Comparison of ENCODE assay signal across 18 cellular contexts in genomic region chr6:24865161-24865560, GRCh38.
DNase-seq lines count a peak whose midpoint lies in the region; ATAC-seq and TF ChIP-seq lines count a peak whose summit lies in the region.
"Had no signal": no experiment of that assay in that cellular context is flagged by ENCODE, and none has a peak within 500 bp of the region (broad histone marks: within the 10 kb centered on the region; RNA-seq: fewer than 3 reads in every experiment).

No MANE protein-coding gene starts in this region.

- peaks cover 91% of the 10 kb centered on the region for H3K4me1 ChIP-seq in CD8-positive, alpha-beta memory T cell (ENCODE audit: insufficient read depth, low read length)
- H3K4me1 ChIP-seq: adrenal gland, SJSA1 had no signal

- no peaks in the 10 kb centered on the region for H3K9me3 ChIP-seq in CD8-positive, alpha-beta memory T cell (ENCODE audit: low read length)
- no peaks in the 10 kb centered on the region for H3K9me3 ChIP-seq in SU-DHL-6 (ENCODE audit: insufficient read depth, low read length)
- H3K9me3 ChIP-seq: adrenal gland, SJSA1 had no signal

- peak overlapping the region; percentile 66 to 89 (median 78) for H3K27ac Mint-ChIP-seq in CD8-positive, alpha-beta memory T cell
- H3K27ac Mint-ChIP-seq: activated CD8-positive, alpha-beta memory T cell treated with anti-CD3 and anti-CD28 coated beads, Interleukin-2, amount 10 ng/mL, durations not matched to agents 7 days and 5 days had no signal

- H3K9me2 ChIP-seq in SU-DHL-6 (replicated peaks; ENCODE audit: insufficient read depth, low read length), result no peaks in the 10 kb centered on the region

- POLR2A ChIA-PET in CD8-positive, alpha-beta memory T cell (lab: Charles Lee), result no interaction called here

- H3K27ac ChIP-seq in CD8-positive, alpha-beta memory T cell (ENCODE audit: low read depth, low read length), result no peak overlapping the region
- H3K27ac ChIP-seq in SU-DHL-6 (ENCODE audit: low read depth, low read length), result peak overlapping the region; percentile 93
- H3K27ac ChIP-seq: adrenal gland, SJSA1 had no signal

- TF ChIP-seq CTCF in SU-DHL-6 (IDR thresholded peaks at IDR 0.05; ENCODE audit: insufficient read depth, low read length, poor library complexity, severe bottlenecking), result no peak

- peak; percentile 14 for DNase-seq in NCI-H2107 treated with DMSO at 0.1 percent for 48 hours (lab: John Stamatoyannopoulos, UW; ENCODE audit: unreplicated experiment)
- DNase-seq in NCI-H2107 (lab: John Stamatoyannopoulos, UW), result no peak
- DNase-seq in CD8-positive, alpha-beta memory T cell, result no peak
- peak; percentile 16 for DNase-seq in mucosa of gallbladder (ENCODE audit: low spot score)
- DNase-seq in activated CD4-positive, CD25-positive, alpha-beta regulatory T cell treated with anti-CD3 and anti-CD28 coated beads, Interleukin-2, amount 50 U/mL, for 72 hours, result no peak
- no peak for DNase-seq in KBM-7
- DNase-seq: activated CD8-positive, alpha-beta memory T cell treated with anti-CD3 and anti-CD28 coated beads, Interleukin-2, amount 10 ng/mL, durations not matched to agents 7 days and 5 days; adrenal gland; caudate nucleus; effector CD8-positive, alpha-beta T cell; H9; hippocampal formation; kidney glomerular epithelial cell; stimulated activated CD4-positive, alpha-beta T cell treated with anti-CD3 and anti-CD28 coated beads, Interleukin-4, amount 100 ng/mL, for 24 hours had no signal

- no peaks in the 10 kb centered on the region for H3K27me3 ChIP-seq in CD8-positive, alpha-beta memory T cell (ENCODE audit: insufficient read depth, low read length, poor library complexity, severe bottlenecking)
- H3K27me3 ChIP-seq in SU-DHL-6 (ENCODE audit: low read length), result no peaks in the 10 kb centered on the region
- H3K27me3 ChIP-seq: adrenal gland, SJSA1 had no signal

- peak overlapping the region in 1 of 7 donors; percentile 74 for H3K4me3 Mint-ChIP-seq in CD8-positive, alpha-beta memory T cell
- H3K4me3 Mint-ChIP-seq: activated CD8-positive, alpha-beta memory T cell treated with anti-CD3 and anti-CD28 coated beads, Interleukin-2, amount 10 ng/mL, durations not matched to agents 7 days and 5 days; H9; type B pancreatic cell had no signal

- no peaks in the 10 kb centered on the region for H3K9me3 Mint-ChIP-seq in CD8-positive, alpha-beta memory T cell
- H3K9me3 Mint-ChIP-seq: H9, type B pancreatic cell had no signal

- in situ Hi-C loops in KBM-7 (cut with MboI; ENCODE audit: low pct_unique_long_range_greater_than_20kb, low sequenced_read_pairs), result no loop called here

- no peak overlapping the region for H3K4me2 ChIP-seq in SU-DHL-6 (ENCODE audit: low read depth, low read length, poor library complexity, severe bottlenecking)

- no peak overlapping the region for H3K4me3 ChIP-seq in CD8-positive, alpha-beta memory T cell (ENCODE audit: low read length)
- no peak overlapping the region for H3K4me3 ChIP-seq in SU-DHL-6 (ENCODE audit: insufficient read depth, low read length, poor library complexity, severe bottlenecking)
- H3K4me3 ChIP-seq: adrenal gland, SJSA1 had no signal

- peaks cover 15 to 95% (median 44%) of the 10 kb centered on the region in 3 donors for H3K36me3 Mint-ChIP-seq in CD8-positive, alpha-beta memory T cell
- H3K36me3 Mint-ChIP-seq: type B pancreatic cell had no signal

- ATAC-seq in GM21717 (IDR thresholded peaks at IDR 0.05; ENCODE audit: unreplicated experiment), result no peak
- ATAC-seq: activated CD8-positive, alpha-beta memory T cell treated with anti-CD3 and anti-CD28 coated beads, Interleukin-2, amount 10 ng/mL, durations not matched to agents 7 days and 5 days had no signal

- no peak overlapping the region for H2AFZ ChIP-seq in SU-DHL-6 (ENCODE audit: low read depth, low read length, severe bottlenecking)

- peaks cover 74 to 87% (median 80%) of the 10 kb centered on the region in 3 donors for H3K4me1 Mint-ChIP-seq in CD8-positive, alpha-beta memory T cell

- H4K20me1 ChIP-seq in SU-DHL-6 (ENCODE audit: low read depth, low read length), result no peaks in the 10 kb centered on the region

- no peaks in the 10 kb centered on the region for H3K27me3 Mint-ChIP-seq in CD8-positive, alpha-beta memory T cell
- H3K27me3 Mint-ChIP-seq: activated CD8-positive, alpha-beta memory T cell treated with anti-CD3 and anti-CD28 coated beads, Interleukin-2, amount 10 ng/mL, durations not matched to agents 7 days and 5 days; type B pancreatic cell had no signal

- CTCF ChIA-PET in CD8-positive, alpha-beta memory T cell (lab: Charles Lee), result interaction anchor here (0.7 to 3.8 kb wide), 5 partner anchors 9 to 152 kb away, joined by 3 to 13 read pairs (median 7); no protein-coding TSS in a partner anchor

- peaks cover 90% of the 10 kb centered on the region for H3F3A ChIP-seq in SU-DHL-6 (ENCODE audit: insufficient read depth)

- H3K79me2 ChIP-seq in SU-DHL-6 (ENCODE audit: insufficient read depth, low read length), result no peaks in the 10 kb centered on the region; the same call in 1 of the 2 replicates

- peaks cover 79% of the 10 kb centered on the region for H3K36me3 ChIP-seq in CD8-positive, alpha-beta memory T cell (ENCODE audit: insufficient read depth, low read length)
- H3K36me3 ChIP-seq in SU-DHL-6 (ENCODE audit: low read length), result peaks cover 77% of the 10 kb centered on the region
- H3K36me3 ChIP-seq: adrenal gland, SJSA1 had no signal

- no peak overlapping the region for H3K9ac ChIP-seq in SU-DHL-6 (ENCODE audit: low read length)

Comparison
In these comparisons a context has a peak if more than half of its experiments do, and no peak if none do; other contexts are left out.
1. DNase-seq: peak in NCI-H2107 treated with DMSO at 0.1 percent for 48 hours (single experiment) and mucosa of gallbladder (single experiment); none in NCI-H2107 (single experiment), CD8-positive, alpha-beta memory T cell (0 of 5), activated CD4-positive, CD25-positive, alpha-beta regulatory T cell treated with anti-CD3 and anti-CD28 coated beads, Interleukin-2, amount 50 U/mL, for 72 hours (single experiment) and KBM-7 (single experiment).